In genomic region chr1:116329524-116330341, GRCh38 we compare ENCODE assay signal across 16 cellular contexts. TPM values are rescaled to one million over a fixed set of nuclear protein-coding genes. Genes with fewer than 3 reads are reported as not detected.
A peak's percentile ranks its signal among the peaks of the same experiment; 100 is the strongest.
DNase-seq lines count a peak whose midpoint lies in the region; ATAC-seq and TF ChIP-seq lines count a peak whose summit lies in the region.
"Had no signal": no experiment of that assay in that cellular context is flagged by ENCODE, and none has a peak within 500 bp of the region (broad histone marks: within the 10 kb centered on the region; RNA-seq: fewer than 3 reads in every experiment).

No MANE protein-coding gene starts in this region.

- intact Hi-C loops in CD4-positive, alpha-beta T cell (cut with DNase I, micrococcal nuclease) = loop anchor here (5.0 to 10.0 kb wide), 3 partner anchors 43 to 185 kb away; partner anchors contain the start of gene ATP1A1 (in 1 of the 2)
- intact Hi-C loops in posterior vena cava (cut with DNase I) = no loop called here

- H3K9me3 Mint-ChIP-seq in CD4-positive, alpha-beta T cell = no peaks in the 10 kb centered on the region
- H3K9me3 Mint-ChIP-seq: activated naive CD4-positive, alpha-beta T cell treated with anti-CD3 and anti-CD28 coated beads for 36 hours had no signal

- no peaks in the 10 kb centered on the region for H3K27me3 Mint-ChIP-seq in CD4-positive, alpha-beta T cell

- ATAC-seq in CD4-positive, alpha-beta T cell (ENCODE audit: poor library complexity) = no peak
- ATAC-seq: Right ventricle myocardium inferior had no signal

- peak overlapping the region; percentile 91 for H3K27ac Mint-ChIP-seq in CD4-positive, alpha-beta T cell
- H3K27ac Mint-ChIP-seq: activated naive CD4-positive, alpha-beta T cell treated with anti-CD3 and anti-CD28 coated beads for 36 hours had no signal

- no peak for TF ChIP-seq CTCF in CD4-positive, alpha-beta T cell (IDR thresholded peaks at IDR 0.05)
- no peak for TF ChIP-seq CTCF in fibroblast of pulmonary artery (IDR thresholded peaks at IDR 0.05; ENCODE audit: low read length, missing control alignments)

- H3K4me3 ChIP-seq in fibroblast of pulmonary artery (replicated peaks; ENCODE audit: low read depth, low read length) = no peak overlapping the region
- H3K4me3 ChIP-seq: GM23248 had no signal

- no peaks in the 10 kb centered on the region for H3K9me3 ChIP-seq in CD4-positive, alpha-beta T cell (ENCODE audit: control insufficient read depth, low read length)

- no peaks in the 10 kb centered on the region for H3K27me3 ChIP-seq in CD4-positive, alpha-beta T cell (ENCODE audit: control insufficient read depth, insufficient read depth, low read length)

- no peak overlapping the region for H3K4me3 Mint-ChIP-seq in CD4-positive, alpha-beta T cell
- H3K4me3 Mint-ChIP-seq: activated naive CD4-positive, alpha-beta T cell treated with anti-CD3 and anti-CD28 coated beads for 36 hours had no signal

- CTCF ChIA-PET in CD4-positive, alpha-beta T cell (lab: Charles Lee) = no interaction called here

- no peaks in the 10 kb centered on the region for H3K36me3 Mint-ChIP-seq in CD4-positive, alpha-beta T cell (ENCODE audit: low read depth)

- H3K4me1 Mint-ChIP-seq in CD4-positive, alpha-beta T cell (ENCODE audit: low read depth) = peaks cover 100% of the 10 kb centered on the region

- DNase-seq in CD4-positive, alpha-beta T cell = no peak
- DNase-seq in NCI-H526 treated with DMSO at 0.1 percent for 48 hours (lab: John Stamatoyannopoulos, UW) = peak; percentile 96
- DNase-seq in fibroblast of pulmonary artery (ENCODE audit: low read depth) = peak; percentile 17
- peak; percentile 78 for DNase-seq in pons (ENCODE audit: low spot score)
- no peak for DNase-seq in stimulated activated CD4-positive, alpha-beta T cell treated with anti-CD3 and anti-CD28 coated beads, Interleukin-12 subunit alpha, Interleukin-12 subunit beta, amount 100 ng/mL, for 4 hours
- DNase-seq in NCI-H2196 (lab: John Stamatoyannopoulos, UW; ENCODE audit: unreplicated experiment) = no peak
- no peak for DNase-seq in posterior vena cava (ENCODE audit: low spot score)
- no peak for DNase-seq in Kasumi-1 (lab: John Stamatoyannopoulos, UW)
- DNase-seq: activated CD8-positive, alpha-beta memory T cell treated with anti-CD3 and anti-CD28 coated beads for 24 hours; activated naive CD4-positive, alpha-beta T cell treated with anti-CD3 and anti-CD28 coated beads for 36 hours; central memory CD4-positive, alpha-beta T cell; erythroblast; GDM1; GM23248; NCI-H446 treated with DMSO at 0.1 percent for 48 hours had no signal

- no peak overlapping the region for H3K27ac ChIP-seq in CD4-positive, alpha-beta T cell (ENCODE audit: low read depth, low read length)
- H3K27ac ChIP-seq: GM23248 had no signal

- POLR2A ChIA-PET in CD4-positive, alpha-beta T cell (lab: Charles Lee) = no interaction called here

RNA-seq across cellular contexts. Expression of gene ATP1A1, which starts 43.3 kb away (rescaled TPM):
- total RNA-seq in CD4-positive, alpha-beta T cell = 100 to 1,000 TPM; 251 to 262 TPM
- total RNA-seq in posterior vena cava = 100 to 1,000 TPM; 227 to 248 TPM

Comparison
In these comparisons a context has a peak if more than half of its experiments do, and no peak if none do; other contexts are left out.
1. DNase-seq: peak in NCI-H526 treated with DMSO at 0.1 percent for 48 hours (single experiment), fibroblast of pulmonary artery (single experiment) and pons (single experiment); none in CD4-positive, alpha-beta T cell (0 of 10), stimulated activated CD4-positive, alpha-beta T cell treated with anti-CD3 and anti-CD28 coated beads, Interleukin-12 subunit alpha, Interleukin-12 subunit beta, amount 100 ng/mL, for 4 hours (single experiment), NCI-H2196 (single experiment), posterior vena cava (single experiment) and Kasumi-1 (0 of 2).
2. intact Hi-C loops: an anchor here in CD4-positive, alpha-beta T cell (5.0 to 10.0 kb wide); none called in posterior vena cava.